Comparison of ENCODE assay signal across 9 cellular contexts in genomic region chr1:40399984-40400704, GRCh38. TPM values are rescaled to one million over a fixed set of nuclear protein-coding genes. Genes with fewer than 3 reads are reported as not detected.
DNase-seq lines count a peak whose midpoint lies in the region; ATAC-seq lines count a peak whose summit lies in the region.
"Had no signal": no experiment of that assay in that cellular context is flagged by ENCODE, and none has a peak within 500 bp of the region (broad histone marks: within the 10 kb centered on the region; RNA-seq: fewer than 3 reads in every experiment).

No MANE protein-coding gene starts in this region.

- H3K27me3 Mint-ChIP-seq in activated naive CD4-positive, alpha-beta T cell treated with anti-CD3 and anti-CD28 coated beads, Interleukin-2, amount 50 U/mL, for 24 hours = no peaks in the 10 kb centered on the region

- H3K36me3 ChIP-seq in thymus (ENCODE audit: control insufficient read depth, insufficient read depth) = peaks cover 3% of the 10 kb centered on the region

- WGBS in thymus = 95% methylated on average over 4 of the region's 4 CpGs

- H3K4me3 Mint-ChIP-seq in activated naive CD4-positive, alpha-beta T cell treated with anti-CD3 and anti-CD28 coated beads, Interleukin-2, amount 50 U/mL, for 24 hours = peak overlapping the region; percentile 61

- peak; percentile 38 for ATAC-seq in HG03108 (IDR thresholded peaks at IDR 0.05; ENCODE audit: unreplicated experiment)

- H3K4me1 ChIP-seq in thymus (ENCODE audit: control insufficient read depth, insufficient read depth, low read length) = peaks cover 18% of the 10 kb centered on the region

- H3K9me3 Mint-ChIP-seq in activated naive CD4-positive, alpha-beta T cell treated with anti-CD3 and anti-CD28 coated beads, Interleukin-2, amount 50 U/mL, for 24 hours = peaks cover 4% of the 10 kb centered on the region

- H3K27ac Mint-ChIP-seq in activated naive CD4-positive, alpha-beta T cell treated with anti-CD3 and anti-CD28 coated beads, Interleukin-2, amount 50 U/mL, for 24 hours = peak overlapping the region; percentile 74

- H3K4me1 Mint-ChIP-seq in activated naive CD4-positive, alpha-beta T cell treated with anti-CD3 and anti-CD28 coated beads, Interleukin-2, amount 50 U/mL, for 24 hours = peaks cover 94% of the 10 kb centered on the region

- H3K27ac ChIP-seq in angular gyrus (ENCODE audit: low read depth, low read length) (peak overlapping the region; percentile 4), thymus (ENCODE audit: low read depth) (peak overlapping the region; percentile 53)
- H3K27ac ChIP-seq: C4-2B had no signal

- H3K4me3 ChIP-seq in thymus (ENCODE audit: low read length) = no peak overlapping the region

- H3K9me3 ChIP-seq in thymus (ENCODE audit: control insufficient read depth) = no peaks in the 10 kb centered on the region

- peaks cover 9% of the 10 kb centered on the region for H3K36me3 Mint-ChIP-seq in activated naive CD4-positive, alpha-beta T cell treated with anti-CD3 and anti-CD28 coated beads, Interleukin-2, amount 50 U/mL, for 24 hours

- H3K27me3 ChIP-seq in thymus (ENCODE audit: control insufficient read depth, insufficient read depth) = no peaks in the 10 kb centered on the region

- DNase-seq in activated naive CD4-positive, alpha-beta T cell treated with Interleukin-2 at 50 U/mL for 16 hours = no peak
- DNase-seq in SW 1271 (lab: John Stamatoyannopoulos, UW) = no peak
- no peak for DNase-seq in DMS114 treated with DMSO at 0.1 percent for 48 hours (lab: John Stamatoyannopoulos, UW; ENCODE audit: unreplicated experiment)
- no peak for DNase-seq in T-helper 9 cell

RNA-seq across cellular contexts. Expression of gene SMAP2, which starts 26.6 kb away (rescaled TPM):
- polyA plus RNA-seq in thymus = 251 TPM

RNA-seq across cellular contexts. Expression of gene ZFP69B, which starts 50.1 kb away (rescaled TPM):
- 1.4 TPM for polyA plus RNA-seq in thymus
